In genomic region chr1:223556414-223557124, GRCh38 we compare ENCODE assay signal across 8 cellular contexts.
A peak's percentile ranks its signal among the peaks of the same experiment; 100 is the strongest.
DNase-seq lines count a peak whose midpoint lies in the region; ATAC-seq and TF ChIP-seq lines count a peak whose summit lies in the region.

No MANE protein-coding gene starts in this region.

- no peaks in the 10 kb centered on the region for H3K4me1 Mint-ChIP-seq in naive thymus-derived CD8-positive, alpha-beta T cell

- H3K36me3 ChIP-seq in smooth muscle cell (ENCODE audit: low read depth) = no peaks in the 10 kb centered on the region

- no peak overlapping the region for H3K27ac Mint-ChIP-seq in naive thymus-derived CD8-positive, alpha-beta T cell

- H3K4me3 Mint-ChIP-seq in naive thymus-derived CD8-positive, alpha-beta T cell = no peak overlapping the region

- no peaks in the 10 kb centered on the region for H3K79me2 ChIP-seq in smooth muscle cell (ENCODE audit: low read depth)

- H3K9me3 Mint-ChIP-seq in naive thymus-derived CD8-positive, alpha-beta T cell = no peaks in the 10 kb centered on the region

- no peak overlapping the region for H3K9ac ChIP-seq in smooth muscle cell (ENCODE audit: low read depth)

- H3K27me3 Mint-ChIP-seq in naive thymus-derived CD8-positive, alpha-beta T cell = no peaks in the 10 kb centered on the region

- H3K27ac ChIP-seq in smooth muscle cell (ENCODE audit: low read depth) = no peak overlapping the region

- H3F3A ChIP-seq in smooth muscle cell (ENCODE audit: low read depth) = no peaks in the 10 kb centered on the region

- 19% methylated on average over 8 of the region's 8 CpGs for WGBS in smooth muscle cell (ENCODE audit: low lambda C conversion rate)

- DNase-seq in NCI-H510A treated with DMSO at 0.1 percent for 48 hours (lab: John Stamatoyannopoulos, UW) (peak; percentile 55), NCI-H510A (lab: John Stamatoyannopoulos, UW) (no peak), RKO (ENCODE audit: low spot score) (peak; percentile 30), erythroblast (lab: John Stamatoyannopoulos, UW) (peak; percentile 48 to 66), smooth muscle cell (lab: John Stamatoyannopoulos, UW; ENCODE audit: unreplicated experiment) (peak; percentile 14)
- DNase-seq in naive thymus-derived CD8-positive, alpha-beta T cell = no peak

- no peaks in the 10 kb centered on the region for H4K20me1 ChIP-seq in smooth muscle cell (ENCODE audit: low read depth)

- ATAC-seq in GM19468 (IDR thresholded peaks at IDR 0.05; ENCODE audit: extremely low read depth, unreplicated experiment) (peak; percentile 54), HG03439 (IDR thresholded peaks at IDR 0.05; ENCODE audit: unreplicated experiment) (peak; percentile 90)
- no peak for ATAC-seq in naive thymus-derived CD8-positive, alpha-beta T cell

- H3K4me2 ChIP-seq in smooth muscle cell = no peak overlapping the region

- H3K27me3 ChIP-seq in smooth muscle cell (ENCODE audit: low read depth) = no peaks in the 10 kb centered on the region

- TF ChIP-seq CTCF in smooth muscle cell (IDR thresholded peaks at IDR 0.05; ENCODE audit: borderline replicate concordance, insufficient read depth, poor library complexity, severe bottlenecking) = peak; percentile 55

- TF ChIP-seq POLR2A in erythroblast (IDR thresholded peaks at IDR 0.05; ENCODE audit: low read length) = no peak

- POLR2A ChIA-PET in naive thymus-derived CD8-positive, alpha-beta T cell (lab: Charles Lee) = no interaction called here

- no peak overlapping the region for H3K4me3 ChIP-seq in smooth muscle cell

- no peaks in the 10 kb centered on the region for H3K9me3 ChIP-seq in smooth muscle cell (replicated peaks; ENCODE audit: low read depth)

- no peak overlapping the region for H2AFZ ChIP-seq in smooth muscle cell (ENCODE audit: low read depth)

- H3K4me1 ChIP-seq in smooth muscle cell (ENCODE audit: low read depth) = no peaks in the 10 kb centered on the region

- no peaks in the 10 kb centered on the region for H3K36me3 Mint-ChIP-seq in naive thymus-derived CD8-positive, alpha-beta T cell

Comparison
In these comparisons a context has a peak if more than half of its experiments do, and no peak if none do; other contexts are left out.
1. DNase-seq: peak in NCI-H510A treated with DMSO at 0.1 percent for 48 hours (single experiment), RKO (single experiment), erythroblast (2 of 2) and smooth muscle cell (single experiment); none in NCI-H510A (single experiment) and naive thymus-derived CD8-positive, alpha-beta T cell (0 of 10).
2. ATAC-seq: peak in GM19468 (single experiment) and HG03439 (single experiment); none in naive thymus-derived CD8-positive, alpha-beta T cell (0 of 2).